ENCODE assay signal across 24 cellular contexts in the genomic region with DNA sequence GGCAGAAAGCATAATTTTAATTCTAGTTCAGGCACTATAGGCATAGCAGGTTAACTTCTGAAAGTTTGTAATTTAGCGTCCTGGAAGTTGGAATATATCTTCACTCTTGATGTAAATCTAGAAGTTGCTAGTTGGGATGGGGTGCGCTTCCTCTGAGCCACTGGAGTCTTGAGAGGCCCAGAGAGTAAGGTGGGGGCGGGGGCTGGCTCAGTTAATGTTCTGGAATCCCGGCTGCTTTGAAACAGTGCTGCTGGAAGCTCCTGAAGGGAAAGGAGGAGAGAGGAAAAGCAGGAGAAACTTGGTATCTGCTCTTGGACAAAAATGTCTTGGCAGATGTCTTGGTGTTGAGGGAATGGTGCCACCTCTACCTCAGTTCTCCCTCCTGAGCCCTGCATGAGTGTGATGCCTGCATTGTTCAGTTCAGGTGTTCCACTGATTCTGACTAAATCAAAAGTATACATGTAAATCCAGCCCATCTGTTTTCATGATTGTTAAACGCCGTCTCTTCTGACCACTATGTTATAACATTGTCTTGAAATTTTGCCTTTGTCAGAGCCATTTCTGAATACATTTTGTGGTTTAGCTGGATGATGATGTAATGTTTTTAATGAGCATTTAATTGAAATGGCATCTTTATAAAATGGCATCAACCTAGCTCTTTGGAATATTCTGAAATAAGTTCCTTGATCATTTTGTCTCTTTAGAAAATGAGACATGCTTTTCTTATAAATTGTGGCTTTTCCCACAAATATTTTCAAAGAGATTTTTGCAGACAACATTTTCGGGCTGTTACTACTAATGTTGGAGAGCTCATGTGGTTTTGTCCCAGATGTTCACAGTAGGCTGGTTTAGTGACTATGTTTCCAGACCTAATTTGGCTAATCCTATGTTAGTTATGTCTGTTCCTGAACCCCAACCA.
A peak's percentile ranks its signal among the peaks of the same experiment; 100 is the strongest.
DNase-seq lines count a peak whose midpoint lies in the region; TF ChIP-seq lines count a peak whose summit lies in the region.
"Had no signal": no experiment of that assay in that cellular context is flagged by ENCODE, and none has a peak within 500 bp of the region (broad histone marks: within the 10 kb centered on the region; RNA-seq: fewer than 3 reads in every experiment).

No MANE protein-coding gene starts in this region.

- no peaks in the 10 kb centered on the region for H3K27me3 ChIP-seq in KMS-11 (ENCODE audit: insufficient read depth, low read depth)
- H3K27me3 ChIP-seq: body of pancreas, esophagus muscularis mucosa, gastrocnemius medialis had no signal

- peak overlapping the region; percentile 79 for H3K4me2 ChIP-seq in KMS-11

- H3K9ac ChIP-seq in KMS-11: no peak overlapping the region

- H3K36me3 ChIP-seq in KMS-11 (ENCODE audit: insufficient read depth): no peaks in the 10 kb centered on the region
- H3K36me3 ChIP-seq: esophagus muscularis mucosa, gastrocnemius medialis, lower lobe of right lung had no signal

- H3K79me2 ChIP-seq in KMS-11 (ENCODE audit: insufficient read depth, low read depth): no peaks in the 10 kb centered on the region

- H3K4me3 ChIP-seq in KMS-11 (IDR thresholded peaks at IDR 0.05; ENCODE audit: insufficient read depth, low read depth, low read length): no peak overlapping the region
- H3K4me3 ChIP-seq: body of pancreas, esophagus muscularis mucosa, gastrocnemius medialis, GM12878, lower lobe of right lung had no signal

- no peak overlapping the region for H2AFZ ChIP-seq in KMS-11 (ENCODE audit: low read depth)

- H3K27ac Mint-ChIP-seq in CD14-positive monocyte (peak overlapping the region; percentile 46 to 92 (median 77)), nephron (peak overlapping the region; percentile 5 to 76 (median 72))
- H3K27ac Mint-ChIP-seq: activated T-helper 2 cell treated with anti-CD3 and anti-CD28 coated beads, Interferon-gamma antibody, Interleukin-2, Interleukin-4, amounts not matched to agents 10 μg/mL and 5 μg/mL and 100 μg/mL, durations not matched to agents 14 hours and 24 hours and 36 hours had no signal

- TF ChIP-seq CTCF in CD14-positive monocyte (IDR thresholded peaks at IDR 0.05) (no peak), KMS-11 (conservative IDR thresholded peaks at IDR 0.05; ENCODE audit: low read depth, low read length) (no peak), nephron (IDR thresholded peaks at IDR 0.05; ENCODE audit: unreplicated experiment in 3 of 3) (no peak)

- H3K4me1 ChIP-seq in KMS-11 (ENCODE audit: low read depth, poor library complexity, severe bottlenecking): peaks cover 68% of the 10 kb centered on the region
- H3K4me1 ChIP-seq: body of pancreas, esophagus muscularis mucosa, gastrocnemius medialis had no signal

- H4K20me1 ChIP-seq in KMS-11 (ENCODE audit: insufficient read depth): no peaks in the 10 kb centered on the region

- H3K4me1 Mint-ChIP-seq in CD14-positive monocyte (peaks cover 65% of the 10 kb centered on the region), nephron (peaks cover 34% of the 10 kb centered on the region)

- H3K9me3 Mint-ChIP-seq in CD14-positive monocyte (peaks cover 0 to 4% (median 2%) of the 10 kb centered on the region in 7 donors), nephron (no peaks in the 10 kb centered on the region)
- H3K9me3 Mint-ChIP-seq: activated T-helper 2 cell treated with anti-CD3 and anti-CD28 coated beads, Interferon-gamma antibody, Interleukin-2, Interleukin-4, amounts not matched to agents 10 μg/mL and 5 μg/mL and 100 μg/mL, durations not matched to agents 14 hours and 24 hours and 36 hours had no signal

- peaks cover 0 to 4% (median 3%) of the 10 kb centered on the region in 3 donors for H3K27me3 Mint-ChIP-seq in CD14-positive monocyte (ENCODE audit: low read depth in 3 of 3)
- H3K27me3 Mint-ChIP-seq in nephron (ENCODE audit: low read depth): peaks cover 4% of the 10 kb centered on the region
- H3K27me3 Mint-ChIP-seq: activated naive CD8-positive, alpha-beta T cell; CD8-positive, alpha-beta memory T cell had no signal

- H3K4me3 Mint-ChIP-seq in CD14-positive monocyte (peak overlapping the region in 1 of 2 donors; percentile 64), nephron (peak overlapping the region in 2 of 3 experiments; percentile 11 to 28)
- H3K4me3 Mint-ChIP-seq: activated naive CD8-positive, alpha-beta T cell had no signal

- no peak for DNase-seq in CD14-positive monocyte (ENCODE audit: low spot score)
- peak; percentile 32 for DNase-seq in astrocyte of the hippocampus (ENCODE audit: low read depth, low spot score)
- no peak for DNase-seq in GM03348 (ENCODE audit: low spot score)
- DNase-seq in SIG-M5 (lab: John Stamatoyannopoulos, UW): no peak
- DNase-seq in cerebellar nuclear complex (lab: John Stamatoyannopoulos, UW): no peak
- DNase-seq in NCI-H1436 (lab: John Stamatoyannopoulos, UW): no peak
- DNase-seq: activated CD4-positive, alpha-beta T cell treated with anti-CD3 and anti-CD28 coated beads, Interleukin-2, amount 50 U/mL, for 48 hours; activated CD8-positive, alpha-beta memory T cell treated with anti-CD3 and anti-CD28 coated beads, Interleukin-2, amount 50 U/mL, for 48 hours; CD8-positive, alpha-beta memory T cell; effector memory CD4-positive, alpha-beta T cell; gastrocnemius medialis; NCI-H1417 treated with DMSO at 0.1 percent for 48 hours; NCI-H524 treated with DMSO at 0.1 percent for 48 hours; T-helper 9 cell; trophoblast cell had no signal

- peak overlapping the region; percentile 84; the same call in 1 of the 2 replicates for H3K27ac ChIP-seq in KMS-11
- H3K27ac ChIP-seq: body of pancreas, esophagus muscularis mucosa, gastrocnemius medialis, lower lobe of right lung, RWPE1 had no signal

- H3K36me3 Mint-ChIP-seq in CD14-positive monocyte: peaks cover 1 to 3% of the 10 kb centered on the region in 2 donors
- no peaks in the 10 kb centered on the region for H3K36me3 Mint-ChIP-seq in nephron (ENCODE audit: low read depth)
- H3K36me3 Mint-ChIP-seq: activated naive CD8-positive, alpha-beta T cell; CD8-positive, alpha-beta memory T cell had no signal

- intact Hi-C loops in CD14-positive monocyte (cut with micrococcal nuclease): no loop called here
